Comparison of ENCODE assay signal across 2 cellular contexts in genomic region chr22:38756631-38757463, GRCh38.
TF ChIP-seq lines count a peak whose summit lies in the region.

No MANE protein-coding gene starts in this region.

TF ChIP-seq in A549, 52 proteins besides CTCF, POLR2A, EP300 and RAD21:
- TF ChIP-seq ZFP36 (IDR thresholded peaks at IDR 0.05; ENCODE audit: borderline replicate concordance, partially characterized antibody), result no peak
- TF ChIP-seq RARB (CRISPR knock-in tag; IDR thresholded peaks at IDR 0.05), result no peak
- no peak for TF ChIP-seq GATA3 (IDR thresholded peaks at IDR 0.05; ENCODE audit: borderline replicate concordance)
- TF ChIP-seq SREBF2 (IDR thresholded peaks at IDR 0.05), result no peak
- no peak for TF ChIP-seq POLR2AphosphoS2 (conservative IDR thresholded peaks at IDR 0.05; ENCODE audit: low read length)
- no peak for TF ChIP-seq HES2 (IDR thresholded peaks at IDR 0.05)
- TF ChIP-seq CHD2 (IDR thresholded peaks at IDR 0.05; ENCODE audit: low read length, partially characterized antibody), result no peak
- no peak for TF ChIP-seq NFE2L2 (conservative IDR thresholded peaks at IDR 0.05; ENCODE audit: low read length)

TF ChIP-seq in GM23338, 12 proteins besides CTCF, POLR2A, EP300 and RAD21:
- TF ChIP-seq ZNF114 (CRISPR knock-in tag; IDR thresholded peaks at IDR 0.05), result no peak
- TF ChIP-seq JUNB (IDR thresholded peaks at IDR 0.05; ENCODE audit: unreplicated experiment), result no peak
- no peak for TF ChIP-seq EZH2 (IDR thresholded peaks at IDR 0.05; ENCODE audit: low read depth, unreplicated experiment)
- TF ChIP-seq STAT1 (IDR thresholded peaks at IDR 0.05; ENCODE audit: unreplicated experiment), result no peak
- no peak for TF ChIP-seq EZH2phosphoT487 (IDR thresholded peaks at IDR 0.05; ENCODE audit: unreplicated experiment)
- no peak for TF ChIP-seq NANOG (IDR thresholded peaks at IDR 0.05; ENCODE audit: borderline replicate concordance)
- TF ChIP-seq ETS1 (IDR thresholded peaks at IDR 0.05), result no peak
- no peak for TF ChIP-seq ZNF462 (CRISPR knock-in tag; IDR thresholded peaks at IDR 0.05)
- no peak for TF ChIP-seq CREB1 (CRISPR knock-in tag; IDR thresholded peaks at IDR 0.05; ENCODE audit: low read depth)
- no peak for TF ChIP-seq REST (IDR thresholded peaks at IDR 0.05; ENCODE audit: unreplicated experiment)
- TF ChIP-seq POLR2AphosphoS5 (IDR thresholded peaks at IDR 0.05; ENCODE audit: low read depth), result no peak
- TF ChIP-seq ZNF331 (CRISPR knock-in tag; IDR thresholded peaks at IDR 0.05; ENCODE audit: low read depth), result no peak
